Comparison of ENCODE assay signal across 5 cellular contexts in genomic region chr18:76273956-76274355, GRCh38.
"Had no signal": no experiment of that assay in that cellular context is flagged by ENCODE, and none has a peak within 500 bp of the region (broad histone marks: within the 10 kb centered on the region; RNA-seq: fewer than 3 reads in every experiment).

No MANE protein-coding gene starts in this region.

- H3K9me3 ChIP-seq: HAP-1 had no signal

- H3K9me3 Mint-ChIP-seq: HFFc6 had no signal

- H3K27ac ChIP-seq: GM23248 had no signal

- H3K4me1 ChIP-seq: HAP-1 had no signal

- H3K4me3 ChIP-seq: GM23248, HAP-1 had no signal

- H3K4me3 Mint-ChIP-seq: H9, HFFc6 had no signal

- H3K36me3 ChIP-seq: HAP-1 had no signal

- DNase-seq: GM23248, GOT3, HFFc6 had no signal

- H2AFZ ChIP-seq: GM23248 had no signal

- H3K27ac Mint-ChIP-seq: H9, HFFc6 had no signal

- H3K9ac ChIP-seq: GM23248 had no signal
